ENCODE assay signal across 16 cellular contexts in the genomic region with DNA sequence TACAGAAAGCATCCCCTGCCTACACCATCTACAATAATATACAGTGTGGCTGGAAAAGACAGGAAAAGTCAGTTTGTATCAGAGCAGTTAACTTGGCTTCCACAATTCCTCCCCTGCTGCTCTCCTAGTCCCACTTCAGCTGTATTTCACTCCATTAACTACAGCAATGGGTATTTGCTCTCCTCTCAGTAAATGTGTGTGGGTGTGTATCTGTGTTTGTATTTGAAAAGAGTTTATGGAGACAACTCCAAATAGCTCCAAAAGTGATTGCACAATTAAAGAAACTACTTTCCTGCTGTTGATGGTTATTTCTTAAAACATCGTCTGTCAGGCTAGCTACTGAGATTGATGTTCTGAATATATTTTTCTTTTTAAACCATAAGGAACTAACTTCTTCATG.
"Had no signal": no experiment of that assay in that cellular context is flagged by ENCODE, and none has a peak within 500 bp of the region (broad histone marks: within the 10 kb centered on the region; RNA-seq: fewer than 3 reads in every experiment).

No MANE protein-coding gene starts in this region.

- H3K4me3 ChIP-seq: breast epithelium, lower lobe of right lung, skin epidermis, uterus had no signal

- ATAC-seq: activated CD4-positive, CD25-positive, alpha-beta regulatory T cell treated with anti-CD3 and anti-CD28 coated beads, Interleukin-2, amount 50 U/mL, for 24 hours; activated CD8-positive, alpha-beta memory T cell treated with anti-CD3 and anti-CD28 coated beads, Interleukin-2, amount 10 ng/mL, durations not matched to agents 7 days and 5 days; esophagus mucosa; foreskin keratinocyte; lower lobe of right lung had no signal

- H3K4me1 ChIP-seq: breast epithelium, foreskin keratinocyte, lower lobe of right lung, uterus had no signal

- DNase-seq: activated CD4-positive, alpha-beta T cell treated with anti-CD3 and anti-CD28 coated beads, Interleukin-2, amount 50 U/mL, for 4 hours; activated CD8-positive, alpha-beta memory T cell treated with anti-CD3 and anti-CD28 coated beads, Interleukin-2, amount 10 ng/mL, durations not matched to agents 7 days and 5 days; activated effector memory CD4-positive, alpha-beta T cell treated with Interleukin-2 at 50 U/mL for 16 hours; activated T-cell treated with anti-CD3 and anti-CD28 coated beads, Interleukin-2, amount 50 U/mL, for 24 hours; dermis blood vessel endothelial cell; endodermal cell; foreskin keratinocyte; immature natural killer cell; lower lobe of right lung; naive B cell; posterior cingulate gyrus; uterus had no signal

- H3K36me3 ChIP-seq: breast epithelium, lower lobe of right lung, uterus had no signal

- H3K27me3 ChIP-seq: breast epithelium, uterus had no signal

- H3K9me3 ChIP-seq: breast epithelium, lower lobe of right lung, uterus had no signal

- H3K27ac ChIP-seq: breast epithelium, foreskin keratinocyte, lower lobe of right lung, skin epidermis, uterus had no signal
